27 cellular contexts compared by ENCODE assay signal in genomic region chr20:61891916-61892649, GRCh38.
"Had no signal": no experiment of that assay in that cellular context is flagged by ENCODE, and none has a peak within 500 bp of the region (broad histone marks: within the 10 kb centered on the region; RNA-seq: fewer than 3 reads in every experiment).

No MANE protein-coding gene starts in this region.

- FAIRE-seq: bronchial epithelial cell, colon, endometrium, frontal cortex, pancreas, TTC549 had no signal

- H3K36me3 ChIP-seq: esophagus squamous epithelium, left lung, pancreas, prostate gland, thoracic aorta, uterus had no signal

- H3K27me3 ChIP-seq: pancreas, uterus had no signal

- H3K4me3 ChIP-seq: esophagus squamous epithelium, left lung, lung, mucosa of descending colon, pancreas, prostate gland, thoracic aorta, uterus had no signal

- ATAC-seq: activated naive CD4-positive, alpha-beta T cell treated with anti-CD3 and anti-CD28 coated beads, Interleukin-2, amount 50 U/mL, for 72 hours; activated T-cell treated with anti-CD3 and anti-CD28 coated beads, Interleukin-2, amount 50 U/mL, for 72 hours; left lung; mucosa of descending colon; pancreas had no signal

- H3K9me3 ChIP-seq: esophagus squamous epithelium, left lung, mucosa of descending colon, pancreas, prostate gland, thoracic aorta, uterus had no signal

- DNase-seq: activated CD4-positive, alpha-beta T cell treated with anti-CD3 and anti-CD28 coated beads for 4 hours; activated CD4-positive, alpha-beta T cell treated with anti-CD3 and anti-CD28 coated beads, Interleukin-2, amount 50 U/mL, for 4 hours; activated naive CD4-positive, alpha-beta T cell; activated T-cell treated with anti-CD3 and anti-CD28 coated beads for 4 hours; activated T-cell treated with anti-CD3 and anti-CD28 coated beads, Interleukin-2, amount 50 U/mL, for 72 hours; effector CD8-positive, alpha-beta T cell; esophagus squamous epithelium; nucleus accumbens; stimulated activated CD4-positive, alpha-beta T cell treated with anti-CD3 and anti-CD28 coated beads, Interleukin-12 subunit alpha, Interleukin-12 subunit beta, amount 100 ng/mL, for 4 hours; stimulated activated CD4-positive, alpha-beta T cell treated with anti-CD3 and anti-CD28 coated beads, Interleukin-4, amount 100 ng/mL, for 1 hour; T-helper 9 cell; trophoblast cell; uterus had no signal

- H3K27ac ChIP-seq: epithelial cell of prostate, esophagus squamous epithelium, left lung, pancreas, prostate gland, thoracic aorta, uterus, VCaP had no signal

- H3K4me1 ChIP-seq: esophagus squamous epithelium, left lung, pancreas, prostate gland, uterus had no signal
